8 cellular contexts compared by ENCODE assay signal in the genomic region with DNA sequence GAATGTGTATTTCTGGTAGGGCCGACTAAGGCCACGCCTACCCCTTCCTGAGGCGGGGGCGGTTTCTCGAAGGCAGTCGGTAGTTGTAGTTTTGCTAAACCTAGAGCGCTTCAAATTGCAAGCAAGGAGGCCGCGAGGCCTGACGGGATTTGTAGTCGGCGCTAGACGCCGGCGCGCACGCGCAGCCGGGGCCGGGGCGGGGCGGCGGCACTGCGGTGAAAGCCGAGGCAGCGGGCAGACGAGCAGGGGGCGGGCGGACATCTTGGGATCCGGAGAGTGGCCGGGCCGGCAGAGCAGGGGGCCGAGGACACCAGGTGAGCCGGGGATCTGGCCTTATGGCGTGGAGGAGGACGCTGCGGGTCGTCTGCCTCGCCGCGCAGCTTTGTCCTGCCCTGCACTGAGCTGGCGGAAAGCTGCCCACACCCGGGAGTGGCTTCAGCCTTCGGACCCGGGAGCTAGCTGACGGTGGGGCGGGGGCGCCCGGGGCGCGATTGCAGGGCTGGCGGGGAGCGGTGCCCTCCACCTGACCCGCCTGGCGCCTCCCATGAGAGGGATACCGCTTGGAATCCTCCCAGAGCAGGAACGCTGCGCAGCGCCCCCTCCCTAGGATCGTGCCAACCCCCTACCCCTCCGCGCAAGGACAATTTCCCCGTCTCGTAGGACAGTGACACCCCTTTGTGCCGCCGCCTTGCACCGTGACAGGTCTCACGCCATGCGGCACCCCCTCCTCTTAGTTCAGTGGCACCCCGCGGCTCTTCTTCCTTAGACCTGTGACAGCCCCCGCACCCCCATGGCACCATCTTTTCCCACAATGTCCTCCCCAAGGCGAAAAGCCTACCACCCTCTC. TPM values are rescaled to one million over a fixed set of nuclear protein-coding genes. Genes with fewer than 3 reads are reported as not detected.
DNase-seq lines count a peak whose midpoint lies in the region; ATAC-seq, FAIRE-seq and TF ChIP-seq lines count a peak whose summit lies in the region.

A gene (plus strand): TSS at position 210 of the 847 bp plus-strand sequence. CDS start 2,139 bp downstream, outside the sequence.

- H3K27ac ChIP-seq in OCI-LY7 (ENCODE audit: low read depth, low read length, poor library complexity, severe bottlenecking) (peak within 1 kb of the TSS; percentile 29), endothelial cell of umbilical vein (ENCODE audit: insufficient read depth, low read depth, low read length) (peak within 1 kb of the TSS; percentile 73)

- H3K27me3 ChIP-seq in endothelial cell of umbilical vein (ENCODE audit: control insufficient read depth in 2 of 2, insufficient read depth in 2 of 2, low read length in 2 of 2): no peaks in the 10 kb centered on the region

- H3K4me1 ChIP-seq in OCI-LY7 (ENCODE audit: insufficient read depth, low read length, poor library complexity, severe bottlenecking) (peaks cover 26% of the 10 kb centered on the region), endothelial cell of umbilical vein (ENCODE audit: control insufficient read depth, extremely low read depth, insufficient read depth, low read length) (peaks cover 22% of the 10 kb centered on the region)

- peak; percentile 86 for ATAC-seq in GM21526 (IDR thresholded peaks at IDR 0.05; ENCODE audit: low FRiP score, unreplicated experiment)

- peak; percentile 71 for DNase-seq in D721Med (ENCODE audit: insufficient read length, low spot score)
- peak; percentile 97 for DNase-seq in HuH-7.5 (ENCODE audit: low spot score)
- DNase-seq in OCI-LY7 (ENCODE audit: low spot score): peak; percentile 99
- peak; percentile 93 for DNase-seq in activated T-cell treated with anti-CD3 and anti-CD28 coated beads for 1 hour (ENCODE audit: low read depth)
- DNase-seq in endothelial cell of umbilical vein (ENCODE audit: low read depth, low spot score): peak; percentile 100
- DNase-seq in middle frontal gyrus (ENCODE audit: extremely low spot score, low spot score): peak; percentile 96
- peak; percentile 93 to 95 for DNase-seq in stimulated activated CD8-positive, alpha-beta memory T cell treated with anti-CD3 and anti-CD28 coated beads, Interleukin-2, amount 100 ng/mL, for 48 hours (ENCODE audit: low read depth in 2 of 2)

- H2AFZ ChIP-seq in OCI-LY7 (ENCODE audit: low read length) (peak within 1 kb of the TSS; percentile 55; the same call in 1 of the 2 replicates), endothelial cell of umbilical vein (ENCODE audit: low read depth, low read length) (peak within 1 kb of the TSS; percentile 83)

- dilution Hi-C loops in endothelial cell of umbilical vein (cut with MboI; ENCODE audit: extremely low pct_ligation_motif_present, low sequenced_read_pairs): no loop called here

- intact Hi-C loops in OCI-LY7 (cut with micrococcal nuclease; ENCODE audit: unreplicated experiment): loop anchor here (1.0 to 2.0 kb wide), 4 partner anchors 10 to 124 kb away; a partner anchor contains a TSS
- intact Hi-C loops in endothelial cell of umbilical vein (cut with micrococcal nuclease): loop anchor here (1.0 to 5.0 kb wide), 5 partner anchors 18 to 158 kb away; a partner anchor contains a TSS

- H4K20me1 ChIP-seq in OCI-LY7 (ENCODE audit: insufficient read depth, low read length): no peaks in the 10 kb centered on the region
- H4K20me1 ChIP-seq in endothelial cell of umbilical vein (replicated peaks; ENCODE audit: control insufficient read depth, extremely low read depth, insufficient read depth, low read length): no peaks in the 10 kb centered on the region

- H3K9ac ChIP-seq in endothelial cell of umbilical vein (replicated peaks; ENCODE audit: extremely low read depth, insufficient read depth, low read length): peak within 1 kb of the TSS; percentile 86

- CTCF ChIA-PET in OCI-LY7 (lab: Charles Lee; ENCODE audit: unreplicated experiment) (no interaction called here), endothelial cell of umbilical vein (lab: Charles Lee) (interaction anchor here (0.6 to 2.1 kb wide), 7 partner anchors 9 to 75 kb away, joined by 3 to 11 read pairs (median 4); a partner anchor contains a TSS)

- BruUV-seq in OCI-LY7 (replicated peaks; lab: Mats Ljungman, UMichigan): no TSS peak
- no TSS peak for BruUV-seq in endothelial cell of umbilical vein (replicated peaks; lab: Mats Ljungman, UMichigan)

- H3K9me3 ChIP-seq in OCI-LY7 (ENCODE audit: low read length) (no peaks in the 10 kb centered on the region), endothelial cell of umbilical vein (replicated peaks; ENCODE audit: control insufficient read depth, insufficient read depth, low read length) (no peaks in the 10 kb centered on the region)

- peak within 1 kb of the TSS; percentile 94 for H3K4me3 ChIP-seq in OCI-LY7 (ENCODE audit: low read depth, low read length, poor library complexity, severe bottlenecking)
- H3K4me3 ChIP-seq in endothelial cell of umbilical vein (replicated peaks in 1 of 3; ENCODE audit: insufficient read depth in 1 of 3, low read depth in 1 of 3, low read length in 3 of 3): peak within 1 kb of the TSS; percentile 84 to 97 (median 87)

- H3K79me2 ChIP-seq in OCI-LY7 (ENCODE audit: insufficient read depth, low read depth, low read length) (peaks cover 14% of the 10 kb centered on the region), endothelial cell of umbilical vein (ENCODE audit: control insufficient read depth, insufficient read depth, low read length) (peaks cover 41% of the 10 kb centered on the region)

- no peak for FAIRE-seq in D721Med (lab: Jason Lieb, UNC)
- FAIRE-seq in endothelial cell of umbilical vein (lab: Jason Lieb, UNC): peak; percentile 98

- H3K9me1 ChIP-seq in endothelial cell of umbilical vein (replicated peaks; ENCODE audit: control insufficient read depth, extremely low read depth, insufficient read depth, low read length): no peaks in the 10 kb centered on the region

- TF ChIP-seq CTCF in D721Med (IDR thresholded peaks at IDR 0.05; ENCODE audit: insufficient read depth, missing control alignments): no peak
- TF ChIP-seq CTCF in OCI-LY7 (conservative IDR thresholded peaks at IDR 0.05; ENCODE audit: low read length): 0 out of 2 replicates have a peak, but pooled peaks have one; percentile 37
- peak in 1 of 2 donors; percentile 12 for TF ChIP-seq CTCF in endothelial cell of umbilical vein (IDR thresholded peaks at IDR 0.05; ENCODE audit: extremely low read depth in 1 of 2, insufficient read depth in 1 of 2, low read depth in 1 of 2, low read length in 2 of 2)

- no peaks in the 10 kb centered on the region for H3K9me2 ChIP-seq in OCI-LY7 (ENCODE audit: insufficient read depth, low read length)

- POLR2A ChIA-PET in OCI-LY7 (lab: Charles Lee): interaction anchor here (0.6 to 2.2 kb wide), 5 partner anchors 12 to 131 kb away, joined by 3 to 14 read pairs (median 4); a partner anchor contains a TSS
- POLR2A ChIA-PET in endothelial cell of umbilical vein (lab: Charles Lee): interaction anchor here (0.5 to 1.7 kb wide), 4 partner anchors 11 to 160 kb away, joined by 5 to 6 read pairs (median 5); a partner anchor contains a TSS

- peak within 1 kb of the TSS; percentile 93 for H3K4me2 ChIP-seq in OCI-LY7 (ENCODE audit: low read length)
- peak within 1 kb of the TSS; percentile 81 for H3K4me2 ChIP-seq in endothelial cell of umbilical vein (ENCODE audit: insufficient read depth, low read length)

- peak; percentile 91 for TF ChIP-seq POLR2A in endothelial cell of umbilical vein (IDR thresholded peaks at IDR 0.05; ENCODE audit: low read depth, low read length)

- peaks cover 35% of the 10 kb centered on the region for H3K36me3 ChIP-seq in OCI-LY7 (ENCODE audit: insufficient read depth, low read length)
- H3K36me3 ChIP-seq in endothelial cell of umbilical vein (ENCODE audit: control insufficient read depth in 2 of 2, extremely low read depth in 1 of 2, insufficient read depth in 2 of 2, low read length in 2 of 2): peaks cover 14 to 37% of the 10 kb centered on the region in 2 experiments

TF ChIP-seq in endothelial cell of umbilical vein, 7 proteins besides CTCF, POLR2A, EP300 and RAD21:
- peak; percentile 85 for TF ChIP-seq POLR2AphosphoS5 (IDR thresholded peaks at IDR 0.05; ENCODE audit: insufficient read depth, low read depth, low read length)
- TF ChIP-seq FOS (IDR thresholded peaks at IDR 0.05; ENCODE audit: borderline replicate concordance, insufficient read depth, low read length): no peak
- TF ChIP-seq MYC (IDR thresholded peaks at IDR 0.05; ENCODE audit: low read depth, low read length): no peak
- no peak for TF ChIP-seq JUN (IDR thresholded peaks at IDR 0.05; ENCODE audit: borderline replicate concordance, insufficient read depth, insufficient read length, low read depth)
- TF ChIP-seq GATA2 (IDR thresholded peaks at IDR 0.05; ENCODE audit: insufficient read depth, insufficient read length, low read depth, low read length): no peak
- TF ChIP-seq, protein P1, sequence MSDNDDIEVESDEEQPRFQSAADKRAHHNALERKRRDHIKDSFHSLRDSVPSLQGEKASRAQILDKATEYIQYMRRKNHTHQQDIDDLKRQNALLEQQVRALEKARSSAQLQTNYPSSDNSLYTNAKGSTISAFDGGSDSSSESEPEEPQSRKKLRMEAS (IDR thresholded peaks at IDR 0.05; ENCODE audit: insufficient read depth, insufficient read length): no peak
- no peak for TF ChIP-seq EZH2 (IDR thresholded peaks at IDR 0.05; ENCODE audit: borderline replicate concordance, low read depth, low read length, severe bottlenecking)

RNA-seq across cellular contexts. Expression of the gene that starts here (rescaled TPM):
- 141 and 147 TPM in 2 replicates for total RNA-seq in OCI-LY7 (2014; rRNA removed; shearing (Covaris generic))
- total RNA-seq in OCI-LY7 (2022) (158 and 168 TPM in 2 replicates), endothelial cell of umbilical vein (400 and 431 TPM in 2 replicates)
- 602 and 603 TPM in 2 replicates for polyA plus RNA-seq in endothelial cell of umbilical vein
- 496 and 577 TPM in 2 replicates for polyA plus RNA-seq in endothelial cell of umbilical vein (2011; cell fraction: cytosol; rRNA removed)
- 406 and 478 TPM in 2 replicates for polyA plus RNA-seq in endothelial cell of umbilical vein (2011; cell fraction: nucleus; rRNA removed)
- polyA plus RNA-seq in endothelial cell of umbilical vein (2012): 522 and 611 TPM in 2 replicates
- 444 and 455 TPM in 2 replicates for polyA minus RNA-seq in endothelial cell of umbilical vein
- 181 TPM for polyA minus RNA-seq in endothelial cell of umbilical vein (2011; cell fraction: cytosol; rRNA and poly(A)+ RNA removed)
- polyA minus RNA-seq in endothelial cell of umbilical vein (2011; cell fraction: nucleus; rRNA and poly(A)+ RNA removed): 99.3 and 131 TPM in 2 replicates

Comparison
In these comparisons a context has a peak if more than half of its experiments do, and no peak if none do; other contexts are left out.
1. Peak in every context shown above with its lines: DNase-seq, ATAC-seq, H3K4me3 ChIP-seq and H3K27ac ChIP-seq.